Comparison of ENCODE assay signal across 25 cellular contexts in the genomic region with DNA sequence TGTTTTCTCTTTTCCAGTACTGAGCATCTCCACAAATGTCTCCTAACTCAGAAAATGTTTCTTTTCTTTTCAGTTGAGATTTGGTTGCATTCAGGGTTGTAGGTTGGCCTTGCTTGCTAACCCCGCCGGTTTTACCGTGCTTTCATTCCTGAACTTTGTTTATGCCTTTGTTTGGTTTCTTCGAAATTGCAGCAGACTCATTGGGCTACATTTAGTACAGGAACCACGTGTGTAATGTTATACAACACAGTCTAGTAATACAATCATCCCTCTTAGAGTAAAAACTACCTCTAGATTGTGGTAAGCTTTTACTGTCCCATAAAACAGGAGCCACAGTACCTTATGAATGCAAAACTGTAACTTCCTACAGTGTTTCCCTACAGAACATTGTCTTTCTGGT. TPM values are rescaled to one million over a fixed set of nuclear protein-coding genes. Genes with fewer than 3 reads are reported as not detected.
A peak's percentile ranks its signal among the peaks of the same experiment; 100 is the strongest.
DNase-seq lines count a peak whose midpoint lies in the region; ATAC-seq, FAIRE-seq and TF ChIP-seq lines count a peak whose summit lies in the region.
"Had no signal": no experiment of that assay in that cellular context is flagged by ENCODE, and none has a peak within 500 bp of the region (broad histone marks: within the 10 kb centered on the region; RNA-seq: fewer than 3 reads in every experiment).

No MANE protein-coding gene starts in this region.

- peak; percentile 50 for FAIRE-seq in bronchial epithelial cell (lab: Jason Lieb, UNC)
- FAIRE-seq: G401.6, GM18507 had no signal

- DNase-seq in H9 (no peak), bronchial epithelial cell (ENCODE audit: low read depth) (peak; percentile 45), mesenchymal stem cell (no peak), gastrocnemius medialis (no peak), HFFc6 (no peak), esophagus squamous epithelium (lab: John Stamatoyannopoulos, UW) (no peak)
- DNase-seq: AML-193; C1 segment of cervical spinal cord; Calu3; CD8-positive, alpha-beta memory T cell; GOT3; MM.1S; NCI-H1048; NCI-H1436; NCI-H1930; NCI-H2227 treated with DMSO at 0.1 percent for 48 hours; NCI-H510A; NCI-H774; NK-92 treated with Interleukin-12 subunit alpha and Interleukin-12 subunit beta, amount 100 ng/mL, for 24 hours; SIG-M5 had no signal

- no CpG with 5 or more reads among the region's 5 CpGs for WGBS in H9 (ENCODE audit: extremely low coverage, insufficient read length, low lambda C conversion rate)
- WGBS in mesenchymal stem cell: 100% methylated on average over 4 of the region's 5 CpGs
- WGBS in esophagus squamous epithelium, 2 donors: 53 to 63% methylated on average over 5 of the region's 5 CpGs

- H3K27ac Mint-ChIP-seq in H9 (peak overlapping the region in 2 of 3 experiments; percentile 46 to 71; a peak in 2 of 7 replicates), HFFc6 (no peak overlapping the region)

- no peaks in the 10 kb centered on the region for H3K23me2 ChIP-seq in H9 (ENCODE audit: insufficient read length, low read depth, low read length, poor library complexity, severe bottlenecking)

- no peak overlapping the region for H3K14ac ChIP-seq in H9 (ENCODE audit: insufficient read depth, low read length)
- no peak overlapping the region for H3K14ac ChIP-seq in mesenchymal stem cell (ENCODE audit: low read length in 2 of 2)

- no peak for TF ChIP-seq CTCF in H9 (conservative IDR thresholded peaks at IDR 0.05)
- no peak for TF ChIP-seq CTCF in bronchial epithelial cell (IDR thresholded peaks at IDR 0.05; ENCODE audit: insufficient read depth, low read length, severe bottlenecking)
- no peak for TF ChIP-seq CTCF in gastrocnemius medialis (IDR thresholded peaks at IDR 0.05 in 4 of 5, conservative IDR thresholded peaks at IDR 0.05 in 1 of 5)
- no peak for TF ChIP-seq CTCF in HFFc6 (IDR thresholded peaks at IDR 0.05)
- TF ChIP-seq CTCF in esophagus squamous epithelium (IDR thresholded peaks at IDR 0.05): no peak

- H2BK12ac ChIP-seq in H9 (ENCODE audit: insufficient read length, low read depth, low read length) (no peak overlapping the region), mesenchymal stem cell (ENCODE audit: low read length in 2 of 2) (no peak overlapping the region)

- H3K4me3 ChIP-seq in bronchial epithelial cell (ENCODE audit: low read depth, low read length): no peak overlapping the region
- H3K4me3 ChIP-seq in mesenchymal stem cell (ENCODE audit: insufficient read depth in 1 of 2, low read depth in 1 of 2, low read length in 2 of 2): no peak overlapping the region
- H3K4me3 ChIP-seq in gastrocnemius medialis: no peak overlapping the region
- H3K4me3 ChIP-seq in esophagus squamous epithelium: no peak overlapping the region

- H3K36me3 Mint-ChIP-seq in H9 (ENCODE audit: insufficient read depth in 1 of 3, low read depth in 3 of 3) (peaks cover 18 to 91% (median 48%) of the 10 kb centered on the region in 3 experiments; a peak in 6 of 7 replicates), HFFc6 (ENCODE audit: low read depth) (0 out of 2 replicates have a peak, but pooled peaks cover 5% of the 10 kb centered on the region)

- H4K91ac ChIP-seq in H9 (ENCODE audit: insufficient read length, low read depth, low read length) (no peak overlapping the region), mesenchymal stem cell (ENCODE audit: low read length) (no peak overlapping the region)

- no peaks in the 10 kb centered on the region for H3K4me1 Mint-ChIP-seq in H9
- H3K4me1 Mint-ChIP-seq in HFFc6 (ENCODE audit: low read depth): peaks cover 19% of the 10 kb centered on the region

- H2BK20ac ChIP-seq in H9 (ENCODE audit: low read depth, low read length, poor library complexity, severe bottlenecking): no peak overlapping the region

- no peak overlapping the region for H2AFZ ChIP-seq in H9 (ENCODE audit: low read length)
- H2AFZ ChIP-seq in mesenchymal stem cell (ENCODE audit: low read depth, low read length): no peak overlapping the region

- H3K36me3 ChIP-seq in bronchial epithelial cell (ENCODE audit: control insufficient read depth, insufficient read depth, low read length): no peaks in the 10 kb centered on the region
- H3K36me3 ChIP-seq in mesenchymal stem cell (ENCODE audit: control insufficient read depth in 1 of 2, insufficient read depth in 2 of 2, low read depth in 1 of 2, low read length in 2 of 2): peaks cover 6 to 99% of the 10 kb centered on the region in 2 experiments
- H3K36me3 ChIP-seq in gastrocnemius medialis: peaks cover 0 to 24% of the 10 kb centered on the region in 2 donors
- peaks cover 0 to 48% (median 0%) of the 10 kb centered on the region in 3 donors for H3K36me3 ChIP-seq in esophagus squamous epithelium

- no peak overlapping the region for H2BK15ac ChIP-seq in H9 (ENCODE audit: low read depth, low read length)
- no peak overlapping the region for H2BK15ac ChIP-seq in mesenchymal stem cell (ENCODE audit: low read depth, poor library complexity, severe bottlenecking)

- intact Hi-C loops in gastrocnemius medialis (cut with DNase I; ENCODE audit: low total_unique reads) (no loop called here), esophagus squamous epithelium (cut with DNase I) (no loop called here)

- H3K4ac ChIP-seq in H9 (ENCODE audit: low read depth, low read length) (no peak overlapping the region), mesenchymal stem cell (ENCODE audit: low read depth in 1 of 2, low read length in 2 of 2) (no peak overlapping the region)

- in situ Hi-C loops in gastrocnemius medialis (cut with MboI; ENCODE audit: low sequenced_read_pairs in 4 of 4): no loop called here

- no peak overlapping the region for H4K5ac ChIP-seq in H9 (ENCODE audit: insufficient read length, low read depth, low read length)

- H4K20me1 ChIP-seq in H9 (ENCODE audit: control insufficient read depth, insufficient read depth, insufficient read length): no peaks in the 10 kb centered on the region

- H2AK5ac ChIP-seq in H9 (ENCODE audit: insufficient read length, low read length) (no peak overlapping the region), mesenchymal stem cell (ENCODE audit: low read length, severe bottlenecking) (no peak overlapping the region)

- no peaks in the 10 kb centered on the region for H3K79me1 ChIP-seq in H9 (ENCODE audit: insufficient read depth, low read depth, low read length, poor library complexity, severe bottlenecking)
- H3K79me1 ChIP-seq in mesenchymal stem cell (replicated peaks; ENCODE audit: low read length, poor library complexity, severe bottlenecking): peaks cover 7% of the 10 kb centered on the region

- H2BK5ac ChIP-seq in H9 (ENCODE audit: insufficient read length, low read length): no peak overlapping the region
- H2BK5ac ChIP-seq in mesenchymal stem cell (ENCODE audit: low read depth, low read length, poor library complexity, severe bottlenecking): no peak overlapping the region

- no peak overlapping the region for H3K18ac ChIP-seq in H9 (ENCODE audit: insufficient read length, low read depth, low read length)
- H3K18ac ChIP-seq in mesenchymal stem cell (ENCODE audit: low read depth in 1 of 2, low read length in 2 of 2): no peak overlapping the region

- TF ChIP-seq POLR2A in gastrocnemius medialis (IDR thresholded peaks at IDR 0.05) (no peak), esophagus squamous epithelium (IDR thresholded peaks at IDR 0.05) (no peak)

- H3K4me3 Mint-ChIP-seq in H9 (no peak overlapping the region), HFFc6 (no peak overlapping the region)
- H3K4me3 Mint-ChIP-seq: CD8-positive, alpha-beta memory T cell had no signal

- H3K56ac ChIP-seq in H9 (ENCODE audit: insufficient read length, low read depth, low read length): no peak overlapping the region

- H3K27ac ChIP-seq in H9 (ENCODE audit: insufficient read length, low read depth, low read length) (no peak overlapping the region), mesenchymal stem cell (ENCODE audit: low read length, poor library complexity, severe bottlenecking) (no peak overlapping the region), gastrocnemius medialis (peak overlapping the region in 1 of 4 donors; percentile 24), esophagus squamous epithelium (peak overlapping the region in 1 of 4 donors; percentile 7)
- H3K27ac ChIP-seq: RWPE1 had no signal

- H3K4me2 ChIP-seq in H9 (ENCODE audit: insufficient read depth, insufficient read length, low read length): no peak overlapping the region
- no peak overlapping the region for H3K4me2 ChIP-seq in mesenchymal stem cell (ENCODE audit: low read length, poor library complexity, severe bottlenecking)

- H3K9me3 Mint-ChIP-seq in H9: no peaks in the 10 kb centered on the region
- no peaks in the 10 kb centered on the region for H3K9me3 Mint-ChIP-seq in HFFc6
- H3K9me3 Mint-ChIP-seq: CD8-positive, alpha-beta memory T cell had no signal

- H3K27me3 Mint-ChIP-seq in H9 (ENCODE audit: low read depth) (no peaks in the 10 kb centered on the region), HFFc6 (ENCODE audit: insufficient read depth) (no peaks in the 10 kb centered on the region; the same call in 1 of the 2 replicates)
- H3K27me3 Mint-ChIP-seq: CD8-positive, alpha-beta memory T cell had no signal

- H3K9me3 ChIP-seq in H9 (ENCODE audit: control insufficient read depth, low read depth, low read length): no peaks in the 10 kb centered on the region
- no peaks in the 10 kb centered on the region for H3K9me3 ChIP-seq in mesenchymal stem cell (ENCODE audit: control insufficient read depth, low read length)
- no peaks in the 10 kb centered on the region for H3K9me3 ChIP-seq in gastrocnemius medialis
- H3K9me3 ChIP-seq in esophagus squamous epithelium: no peaks in the 10 kb centered on the region

- H3K23ac ChIP-seq in H9 (ENCODE audit: insufficient read length, low read depth, low read length) (no peak overlapping the region), mesenchymal stem cell (ENCODE audit: low read length in 2 of 2) (no peak overlapping the region)

- H4K8ac ChIP-seq in H9 (replicated peaks; ENCODE audit: insufficient read length, low read depth, low read length) (no peak overlapping the region), mesenchymal stem cell (ENCODE audit: low read length) (no peak overlapping the region)

- no peak overlapping the region for H2BK120ac ChIP-seq in H9 (ENCODE audit: low read depth, low read length, poor library complexity, severe bottlenecking)
- H2BK120ac ChIP-seq in mesenchymal stem cell (ENCODE audit: low read depth, low read length): no peak overlapping the region

- H3K79me2 ChIP-seq in H9 (ENCODE audit: insufficient read depth, low read length): no peaks in the 10 kb centered on the region

- H3K9ac ChIP-seq in H9 (ENCODE audit: extremely low read depth, insufficient read length, low read length) (no peak overlapping the region), mesenchymal stem cell (ENCODE audit: low read length) (peak overlapping the region; percentile 70)

- H3K4me1 ChIP-seq in H9 (ENCODE audit: insufficient read depth, low read length) (no peaks in the 10 kb centered on the region), mesenchymal stem cell (ENCODE audit: control insufficient read depth, insufficient read depth, low read depth, low read length) (no peaks in the 10 kb centered on the region), gastrocnemius medialis (peaks cover 10 to 16% of the 10 kb centered on the region in 2 donors), esophagus squamous epithelium (peaks cover 0 to 37% (median 7%) of the 10 kb centered on the region in 3 donors)

- no peaks in the 10 kb centered on the region for H3K27me3 ChIP-seq in H9 (ENCODE audit: insufficient read depth, low read length)
- no peaks in the 10 kb centered on the region for H3K27me3 ChIP-seq in bronchial epithelial cell (ENCODE audit: control insufficient read depth, insufficient read depth, low read length)
- H3K27me3 ChIP-seq in mesenchymal stem cell (ENCODE audit: control insufficient read depth in 1 of 2, insufficient read depth in 1 of 2, low read length in 2 of 2): no peaks in the 10 kb centered on the region
- H3K27me3 ChIP-seq in gastrocnemius medialis: no peaks in the 10 kb centered on the region
- H3K27me3 ChIP-seq in esophagus squamous epithelium: no peaks in the 10 kb centered on the region

- H3T11ph ChIP-seq in H9 (ENCODE audit: low read length): no peak overlapping the region

- ATAC-seq in gastrocnemius medialis: peak; percentile 81 to 82
- no peak for ATAC-seq in HG02763 (IDR thresholded peaks at IDR 0.05; ENCODE audit: unreplicated experiment)

RNA-seq across cellular contexts. Expression of a gene that starts 57.9 kb away (rescaled TPM):
- total RNA-seq in H9 (2021) (not detected in 2 replicates), bronchial epithelial cell (not detected in 2 replicates), gastrocnemius medialis (not detected), esophagus squamous epithelium (not detected)
- polyA plus RNA-seq in mesenchymal stem cell (2013, experiment 1 of 2): not detected
- not detected for polyA plus RNA-seq in mesenchymal stem cell (2013, experiment 2 of 2)
- total RNA-seq in HFFc6 (2021; fragmentation: NEBNext Ultra II Directional; extraction: Animal tissue kit (Norgen Biotek cat#: 25700)): not detected
- total RNA-seq: A172; Calu3; CD8-positive, alpha-beta memory T cell had no signal
- polyA plus RNA-seq: CD8-positive, alpha-beta memory T cell had no signal
